ENCODE assay signal across 26 cellular contexts in genomic region chr2:180554330-180554729, GRCh38.
"Had no signal": no experiment of that assay in that cellular context is flagged by ENCODE, and none has a peak within 500 bp of the region (broad histone marks: within the 10 kb centered on the region; RNA-seq: fewer than 3 reads in every experiment).

No MANE protein-coding gene starts in this region.

- DNase-seq: islet precursor cell; left ventricle myocardium inferior; midbrain; mucosa of descending colon; naive thymus-derived CD4-positive, alpha-beta T cell; nucleus accumbens; pancreas; posterior cingulate gyrus; retina; right cardiac atrium; stimulated activated CD4-positive, alpha-beta T cell treated with anti-CD3 and anti-CD28 coated beads, Interleukin-12 subunit alpha, Interleukin-12 subunit beta, amount 100 ng/mL, for 4 hours; stimulated activated CD4-positive, alpha-beta T cell treated with anti-CD3 and anti-CD28 coated beads, Interleukin-15, amount 100 ng/mL, for 24 hours; stimulated activated CD4-positive, alpha-beta T cell treated with anti-CD3 and anti-CD28 coated beads, Interleukin-2, amount 100 ng/mL, for 24 hours; stimulated activated CD4-positive, alpha-beta T cell treated with anti-CD3 and anti-CD28 coated beads, Interleukin-4, amount 100 ng/mL, for 1 hour; stimulated activated naive B cell treated with anti-CD40 and anti-IgM and Interleukin-4, amounts not matched to agents 10 μg/mL and 1 μg/mL and 100 μg/mL, for 72 hours; stimulated activated naive CD8-positive, alpha-beta T cell treated with anti-CD3 and anti-CD28 coated beads, Interleukin-15, Interleukin-2, amounts not matched to agents 100 U/mL and 50 U/mL, for 24 hours; stomach; testis; thyroid gland; transverse colon; upper lobe of left lung had no signal

- H3K9me3 ChIP-seq: mucosa of descending colon, pancreas, prostate gland, testis, thyroid gland, transverse colon, upper lobe of left lung, vagina had no signal

- H3K27ac ChIP-seq: left ventricle myocardium inferior, pancreas, prostate gland, skin epidermis, stomach, testis, thyroid gland, transverse colon, upper lobe of left lung, vagina had no signal

- H3K4me1 ChIP-seq: left ventricle myocardium inferior, pancreas, stomach, testis, thyroid gland, upper lobe of left lung, vagina had no signal

- H3K4me3 ChIP-seq: left ventricle myocardium inferior, lung, mucosa of descending colon, pancreas, prostate gland, skin epidermis, stomach, thyroid gland, transverse colon, upper lobe of left lung, vagina had no signal

- H3K27me3 ChIP-seq: pancreas, stomach, testis, thyroid gland, transverse colon, upper lobe of left lung, vagina had no signal

- ATAC-seq: mucosa of descending colon; naive thymus-derived CD4-positive, alpha-beta T cell; pancreas; right cardiac atrium; sciatic nerve; stimulated activated naive B cell treated with anti-CD40 and anti-IgM and Interleukin-4, amounts not matched to agents 10 μg/mL and 1 μg/mL and 100 μg/mL, for 72 hours; stimulated activated naive CD8-positive, alpha-beta T cell treated with anti-CD3 and anti-CD28 coated beads, Interleukin-15, Interleukin-2, amounts not matched to agents 100 U/mL and 50 U/mL, for 24 hours had no signal

- H3K36me3 ChIP-seq: left ventricle myocardium inferior, pancreas, prostate gland, stomach, thyroid gland, transverse colon, upper lobe of left lung, vagina had no signal
